9 cellular contexts compared by ENCODE assay signal in the genomic region with DNA sequence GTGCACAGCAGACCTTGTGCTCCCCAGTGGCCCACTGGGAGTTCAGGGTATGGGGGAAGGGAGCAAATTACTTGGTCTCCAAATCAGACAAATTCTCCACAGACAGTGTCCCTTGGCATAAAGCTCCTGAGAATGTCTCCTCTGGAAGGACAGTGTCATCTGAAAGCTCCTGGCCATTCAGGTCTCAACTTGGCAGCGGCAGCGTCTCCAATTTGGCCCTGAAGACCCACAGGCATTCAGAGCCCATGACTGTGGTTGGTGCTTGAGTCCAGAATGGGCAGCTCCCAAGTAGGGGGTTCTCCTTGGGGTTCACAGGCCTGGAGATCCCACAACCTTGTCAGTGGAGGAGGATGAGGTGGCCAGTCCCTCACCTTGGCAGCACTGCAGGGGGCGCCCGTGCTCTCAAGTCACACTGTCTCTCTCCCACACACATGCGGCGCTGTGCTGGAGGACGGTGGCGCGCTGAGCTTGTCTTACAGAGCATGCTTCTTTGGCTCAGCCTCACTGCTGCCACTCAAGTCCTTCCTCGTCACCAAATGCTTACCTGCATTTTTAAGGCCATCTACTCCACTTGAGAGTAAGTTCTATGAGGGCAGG. TPM values are rescaled to one million over a fixed set of nuclear protein-coding genes. Genes with fewer than 3 reads are reported as not detected.
DNase-seq lines count a peak whose midpoint lies in the region; ATAC-seq and TF ChIP-seq lines count a peak whose summit lies in the region.
"Had no signal": no experiment of that assay in that cellular context is flagged by ENCODE, and none has a peak within 500 bp of the region (broad histone marks: within the 10 kb centered on the region; RNA-seq: fewer than 3 reads in every experiment).

No MANE protein-coding gene starts in this region.

- DNase-seq in GM10248 (ENCODE audit: extremely low spot score) (no peak), NCI-H510A (lab: John Stamatoyannopoulos, UW) (peak; percentile 13), iPS-NIHi7 (ENCODE audit: extremely low spot score) (peak; percentile 60), stomach (peak; percentile 73), NCI-H2081 (lab: John Stamatoyannopoulos, UW) (no peak)
- peak; percentile 27 for DNase-seq in activated T-helper 9 cell treated with anti-CD3 and anti-CD28 coated beads, Interleukin-2, amount 50 U/mL, for 16 hours (ENCODE audit: low read depth)

- 66 to 74% (median 69%) methylated on average over 8 to 10 of the region's 10 CpGs for WGBS in stomach, 5 donors

- ATAC-seq in HG03460 (IDR thresholded peaks at IDR 0.05; ENCODE audit: unreplicated experiment), result no peak
- ATAC-seq in GM19397 (IDR thresholded peaks at IDR 0.05; ENCODE audit: unreplicated experiment), result no peak

- POLR2A ChIA-PET in GM10248 (lab: Yijun Ruan, JAX), result no interaction called here

- intact Hi-C loops in stomach (cut with DNase I; ENCODE audit: low total_unique reads), result no loop called here

- TF ChIP-seq CTCF in GM10248 (IDR thresholded peaks at IDR 0.05; ENCODE audit: control extremely low read depth, extremely low read depth, low read depth, missing control alignments) (peak; percentile 28), stomach (IDR thresholded peaks at IDR 0.05) (peak in 5 of 7 experiments; percentile 10 to 35 (median 26))

- H3K36me3 ChIP-seq in stomach, result peaks cover 58 to 100% (median 93%) of the 10 kb centered on the region in 4 donors

- no peak overlapping the region for H3K4me3 ChIP-seq in stomach
- H3K4me3 ChIP-seq: thyroid gland had no signal

- H3K9me3 ChIP-seq in stomach, result no peaks in the 10 kb centered on the region
- H3K9me3 ChIP-seq: thyroid gland had no signal

- no peaks in the 10 kb centered on the region for H3K27me3 ChIP-seq in stomach
- H3K27me3 ChIP-seq: thyroid gland had no signal

- no peak overlapping the region for H3K27ac ChIP-seq in stomach
- H3K27ac ChIP-seq: thyroid gland had no signal

- no peak for TF ChIP-seq EP300 in stomach (IDR thresholded peaks at IDR 0.05)

- H3K4me1 ChIP-seq in stomach, result peaks cover 0 to 17% (median 4%) of the 10 kb centered on the region in 4 donors
- H3K4me1 ChIP-seq: thyroid gland had no signal

- no peak for TF ChIP-seq POLR2A in stomach (IDR thresholded peaks at IDR 0.05)

- CTCF ChIA-PET in GM10248 (lab: Yijun Ruan, JAX), result interaction anchor here (1.0 to 6.4 kb wide), 6 partner anchors 12 to 235 kb away, joined by 4 to 56 read pairs (median 17); a partner anchor contains a TSS

RNA-seq across cellular contexts. Expression of a gene that starts 20.7 kb away (rescaled TPM):
- 100 to 1,000 TPM in 2 of 5 donors, 10 to 100 TPM in 3; 17.3 to 171 (median 98.0) TPM for total RNA-seq in stomach
- 100 to 1,000 TPM; 208 to 224 (median 220) TPM for polyA plus RNA-seq in stomach

RNA-seq across cellular contexts. Expression of a gene that starts 21.6 kb away (rescaled TPM):
- 10 to 100 TPM; 11.7 to 85.7 (median 29.7) TPM for total RNA-seq in stomach
- polyA plus RNA-seq in stomach, result 10 to 100 TPM; 63.2 to 98.4 (median 68.7) TPM

Comparison
In these comparisons a context has a peak if more than half of its experiments do, and no peak if none do; other contexts are left out.
1. DNase-seq: peak in NCI-H510A (single experiment), activated T-helper 9 cell treated with anti-CD3 and anti-CD28 coated beads, Interleukin-2, amount 50 U/mL, for 16 hours (single experiment), iPS-NIHi7 (single experiment) and stomach (single experiment); none in GM10248 (single experiment) and NCI-H2081 (0 of 2).